In genomic region chr4:14465057-14465456, GRCh38 we compare ENCODE assay signal across 33 cellular contexts.
"Had no signal": no experiment of that assay in that cellular context is flagged by ENCODE, and none has a peak within 500 bp of the region (broad histone marks: within the 10 kb centered on the region; RNA-seq: fewer than 3 reads in every experiment).

No MANE protein-coding gene starts in this region.

- H3K4me1 ChIP-seq: adrenal gland, body of pancreas, breast epithelium had no signal

- H3K27ac ChIP-seq: adrenal gland, body of pancreas, brain microvascular endothelial cell, breast epithelium, VCaP had no signal

- H3K4me3 ChIP-seq: adrenal gland, body of pancreas, breast epithelium had no signal

- H3K36me3 ChIP-seq: adrenal gland, brain microvascular endothelial cell, breast epithelium had no signal

- DNase-seq: activated B cell treated with CpG ODN at 0.5 μM for 24 hours; activated CD4-positive, alpha-beta memory T cell treated with anti-CD3 and anti-CD28 coated beads for 36 hours; activated CD4-positive, alpha-beta T cell treated with anti-CD3 and anti-CD28 coated beads for 4 hours; activated CD4-positive, alpha-beta T cell treated with anti-CD3 and anti-CD28 coated beads, Interleukin-2, amount 10 ng/mL, durations not matched to agents 24 days and 14 days; activated CD4-positive, alpha-beta T cell treated with anti-CD3 and anti-CD28 coated beads, Interleukin-2, amount 50 U/mL, for 1 hour; activated CD4-positive, alpha-beta T cell treated with anti-CD3 and anti-CD28 coated beads, Interleukin-2, amount 50 U/mL, for 4 hours; activated CD4-positive, CD25-positive, alpha-beta regulatory T cell treated with anti-CD3 and anti-CD28 coated beads, Interleukin-2, amount 50 U/mL, for 72 hours; activated CD8-positive, alpha-beta memory T cell treated with anti-CD3 and anti-CD28 coated beads, Interleukin-2, amount 50 U/mL, for 4 hours; activated CD8-positive, alpha-beta T cell treated with anti-CD3 and anti-CD28 coated beads for 36 hours; activated effector memory CD4-positive, alpha-beta T cell treated with anti-CD3 and anti-CD28 coated beads, Interleukin-2, amount 50 U/mL, for 16 hours; activated gamma-delta T cell treated with Interleukin-2 at 50 U/mL for 16 hours; activated naive CD4-positive, alpha-beta T cell; activated naive CD4-positive, alpha-beta T cell treated with anti-CD3 and anti-CD28 coated beads for 36 hours; activated naive CD4-positive, alpha-beta T cell treated with anti-CD3 and anti-CD28 coated beads, Interleukin-2, amount 50 U/mL, for 16 hours; activated naive CD8-positive, alpha-beta T cell treated with anti-CD3 and anti-CD28 coated beads for 36 hours; activated T-cell treated with anti-CD3 and anti-CD28 coated beads for 4 hours; activated T-cell treated with anti-CD3 and anti-CD28 coated beads, Interleukin-2, amount 50 U/mL, for 1 hour; activated T-cell treated with anti-CD3 and anti-CD28 coated beads, Interleukin-2, amount 50 U/mL, for 4 hours; activated T-cell treated with anti-CD3 and anti-CD28 coated beads, Interleukin-2, amount 50 U/mL, for 72 hours; adrenal gland; amniotic stem cell; aorta; body of pancreas; brain microvascular endothelial cell; caudate nucleus; cerebellar nuclear complex; T-cell; T-helper 17 cell; T1000 had no signal

- H3K9me3 ChIP-seq: adrenal gland, body of pancreas, breast epithelium had no signal

- ATAC-seq: activated CD8-positive, alpha-beta T cell treated with anti-CD3 and anti-CD28 coated beads for 36 hours; activated naive CD4-positive, alpha-beta T cell treated with anti-CD3 and anti-CD28 coated beads, Interleukin-2, amount 50 U/mL, for 72 hours; activated T-cell treated with anti-CD3 and anti-CD28 coated beads, Interleukin-2, amount 50 U/mL, for 4 hours; activated T-cell treated with anti-CD3 and anti-CD28 coated beads, Interleukin-2, amount 50 U/mL, for 72 hours; activated T-helper 17 cell treated with anti-CD3 and anti-CD28 coated beads, Interleukin-2, amount 50 U/mL, for 72 hours; body of pancreas; T-cell; T-helper 17 cell had no signal

- H3K27me3 ChIP-seq: adrenal gland, body of pancreas, brain microvascular endothelial cell, breast epithelium had no signal
